11 cellular contexts compared by ENCODE assay signal in genomic region chr14:50791201-50791600, GRCh38. TPM values are rescaled to one million over a fixed set of nuclear protein-coding genes. Genes with fewer than 3 reads are reported as not detected.
DNase-seq lines count a peak whose midpoint lies in the region; ATAC-seq and TF ChIP-seq lines count a peak whose summit lies in the region.
"Had no signal": no experiment of that assay in that cellular context is flagged by ENCODE, and none has a peak within 500 bp of the region (broad histone marks: within the 10 kb centered on the region; RNA-seq: fewer than 3 reads in every experiment).

No MANE protein-coding gene starts in this region.

- no peak for ATAC-seq in CD4-positive, CD25-positive, alpha-beta regulatory T cell (ENCODE audit: low read depth in 2 of 2)
- ATAC-seq in GM18511 (IDR thresholded peaks at IDR 0.05; ENCODE audit: unreplicated experiment) (peak; percentile 34), HG02759 (IDR thresholded peaks at IDR 0.05; ENCODE audit: unreplicated experiment) (peak; percentile 32)
- no peak for ATAC-seq in activated CD8-positive, alpha-beta T cell treated with anti-CD3 and anti-CD28 coated beads, Interleukin-2, amount 10 ng/mL, durations not matched to agents 7 days and 5 days

- no peaks in the 10 kb centered on the region for H3K9me2 ChIP-seq in PC-9 (ENCODE audit: insufficient read depth)

- H3K4me1 Mint-ChIP-seq in CD4-positive, CD25-positive, alpha-beta regulatory T cell, result peaks cover 17 to 75% (median 60%) of the 10 kb centered on the region in 4 donors
- peaks cover 74% of the 10 kb centered on the region for H3K4me1 Mint-ChIP-seq in activated CD8-positive, alpha-beta T cell treated with anti-CD3 and anti-CD28 coated beads, Interleukin-2, amount 10 ng/mL, durations not matched to agents 7 days and 5 days (ENCODE audit: low read depth)
- peaks cover 65% of the 10 kb centered on the region for H3K4me1 Mint-ChIP-seq in activated naive CD4-positive, alpha-beta T cell treated with anti-CD3 and anti-CD28 coated beads, Interleukin-2, amount 10 ng/mL, durations not matched to agents 7 days and 5 days

- peak overlapping the region; percentile 71 to 85 (median 81) for H3K27ac Mint-ChIP-seq in CD4-positive, CD25-positive, alpha-beta regulatory T cell
- peak overlapping the region; percentile 93 for H3K27ac Mint-ChIP-seq in activated CD8-positive, alpha-beta T cell treated with anti-CD3 and anti-CD28 coated beads, Interleukin-2, amount 10 ng/mL, durations not matched to agents 7 days and 5 days
- H3K27ac Mint-ChIP-seq in activated naive CD4-positive, alpha-beta T cell treated with anti-CD3 and anti-CD28 coated beads, Interleukin-2, amount 10 ng/mL, durations not matched to agents 7 days and 5 days, result no peak overlapping the region

- peaks cover 25% of the 10 kb centered on the region for H3K4me1 ChIP-seq in CD4-positive, CD25-positive, alpha-beta regulatory T cell (ENCODE audit: control insufficient read depth, insufficient read depth, low read length, poor library complexity, severe bottlenecking)
- no peaks in the 10 kb centered on the region for H3K4me1 ChIP-seq in PC-9 (replicated peaks; ENCODE audit: insufficient read depth)

- CTCF ChIA-PET in activated CD8-positive, alpha-beta T cell treated with anti-CD3 and anti-CD28 coated beads, Interleukin-2, amount 10 ng/mL, durations not matched to agents 7 days and 5 days (lab: Charles Lee), result interaction anchor here (0.7 to 15.7 kb wide), 8 partner anchors 13 to 70 kb away, joined by 3 to 158 read pairs (median 4); no protein-coding TSS in a partner anchor
- CTCF ChIA-PET in PC-9 (lab: Charles Lee), result no interaction called here
- CTCF ChIA-PET in activated naive CD4-positive, alpha-beta T cell treated with anti-CD3 and anti-CD28 coated beads, Interleukin-2, amount 10 ng/mL, durations not matched to agents 7 days and 5 days (lab: Charles Lee), result interaction anchor here (0.6 to 8.3 kb wide), 5 partner anchors 13 to 1202 kb away, joined by 3 to 50 read pairs (median 3); no protein-coding TSS in a partner anchor

- no peaks in the 10 kb centered on the region for H3K9me3 Mint-ChIP-seq in CD4-positive, CD25-positive, alpha-beta regulatory T cell
- no peaks in the 10 kb centered on the region for H3K9me3 Mint-ChIP-seq in activated CD8-positive, alpha-beta T cell treated with anti-CD3 and anti-CD28 coated beads, Interleukin-2, amount 10 ng/mL, durations not matched to agents 7 days and 5 days (ENCODE audit: insufficient read depth)
- H3K9me3 Mint-ChIP-seq in activated naive CD4-positive, alpha-beta T cell treated with anti-CD3 and anti-CD28 coated beads, Interleukin-2, amount 10 ng/mL, durations not matched to agents 7 days and 5 days, result no peaks in the 10 kb centered on the region

- H3K36me3 ChIP-seq in CD4-positive, CD25-positive, alpha-beta regulatory T cell (ENCODE audit: control insufficient read depth, insufficient read depth, low read length), result peaks cover 14% of the 10 kb centered on the region
- no peaks in the 10 kb centered on the region for H3K36me3 ChIP-seq in PC-9 (ENCODE audit: low read depth)

- no peak overlapping the region for H3K27ac ChIP-seq in CD4-positive, CD25-positive, alpha-beta regulatory T cell (ENCODE audit: insufficient read depth, low read length, poor library complexity, severe bottlenecking)
- H3K27ac ChIP-seq in PC-9, result no peak overlapping the region

- POLR2A ChIA-PET in activated CD8-positive, alpha-beta T cell treated with anti-CD3 and anti-CD28 coated beads, Interleukin-2, amount 10 ng/mL, durations not matched to agents 7 days and 5 days (lab: Charles Lee), result interaction anchor here (0.7 to 2.0 kb wide), 4 partner anchors 21 to 164 kb away, joined by 4 to 14 read pairs (median 6); partner anchors contain the start of gene NIN
- POLR2A ChIA-PET in PC-9 (lab: Charles Lee; ENCODE audit: unreplicated experiment), result no interaction called here

- no peaks in the 10 kb centered on the region for H3K79me2 ChIP-seq in PC-9 (ENCODE audit: low read depth)

- TF ChIP-seq CTCF in PC-9 (conservative IDR thresholded peaks at IDR 0.05), result no peak

- no peak overlapping the region for H2AFZ ChIP-seq in PC-9

- no peaks in the 10 kb centered on the region for H3K27me3 ChIP-seq in CD4-positive, CD25-positive, alpha-beta regulatory T cell (ENCODE audit: control insufficient read depth, insufficient read depth, low read length)
- H3K27me3 ChIP-seq in PC-9 (ENCODE audit: insufficient read depth, low read depth), result no peaks in the 10 kb centered on the region

- no peak for DNase-seq in CD4-positive, CD25-positive, alpha-beta regulatory T cell
- no peak for DNase-seq in activated CD8-positive, alpha-beta T cell treated with anti-CD3 and anti-CD28 coated beads, Interleukin-2, amount 10 ng/mL, durations not matched to agents 7 days and 5 days
- no peak for DNase-seq in ureter (ENCODE audit: low spot score)
- no peak for DNase-seq in NCI-H187 treated with DMSO at 0.1 percent for 48 hours (lab: John Stamatoyannopoulos, UW)
- no peak for DNase-seq in PC-9
- no peak for DNase-seq in activated naive CD4-positive, alpha-beta T cell treated with anti-CD3 and anti-CD28 coated beads, Interleukin-2, amount 10 ng/mL, durations not matched to agents 7 days and 5 days
- DNase-seq: COR-L47, NCI-H2029 treated with DMSO at 0.1 percent for 48 hours, retina had no signal

- intact Hi-C loops in PC-9 (cut with micrococcal nuclease; ENCODE audit: unreplicated experiment), result no loop called here

- H3K9me3 ChIP-seq in CD4-positive, CD25-positive, alpha-beta regulatory T cell (ENCODE audit: control insufficient read depth in 2 of 2, low read length in 2 of 2), result no peaks in the 10 kb centered on the region
- H3K9me3 ChIP-seq in PC-9 (ENCODE audit: insufficient read depth, low read depth), result no peaks in the 10 kb centered on the region

- no peak overlapping the region for H3K4me3 ChIP-seq in CD4-positive, CD25-positive, alpha-beta regulatory T cell (ENCODE audit: low read depth, low read length)
- H3K4me3 ChIP-seq in PC-9, result no peak overlapping the region

- H3F3A ChIP-seq in PC-9 (ENCODE audit: insufficient read depth, low read depth), result no peaks in the 10 kb centered on the region

- BruUV-seq in PC-9 (replicated peaks; lab: Mats Ljungman, UMichigan), result no TSS peak

- H3K36me3 Mint-ChIP-seq in CD4-positive, CD25-positive, alpha-beta regulatory T cell, result peaks cover 24% of the 10 kb centered on the region
- peaks cover 62% of the 10 kb centered on the region for H3K36me3 Mint-ChIP-seq in activated CD8-positive, alpha-beta T cell treated with anti-CD3 and anti-CD28 coated beads, Interleukin-2, amount 10 ng/mL, durations not matched to agents 7 days and 5 days (ENCODE audit: low read depth)
- H3K36me3 Mint-ChIP-seq in activated naive CD4-positive, alpha-beta T cell treated with anti-CD3 and anti-CD28 coated beads, Interleukin-2, amount 10 ng/mL, durations not matched to agents 7 days and 5 days, result peaks cover 50% of the 10 kb centered on the region

- peaks cover 4% of the 10 kb centered on the region for H3K27me3 Mint-ChIP-seq in CD4-positive, CD25-positive, alpha-beta regulatory T cell
- no peaks in the 10 kb centered on the region for H3K27me3 Mint-ChIP-seq in activated CD8-positive, alpha-beta T cell treated with anti-CD3 and anti-CD28 coated beads, Interleukin-2, amount 10 ng/mL, durations not matched to agents 7 days and 5 days (ENCODE audit: low read depth)
- H3K27me3 Mint-ChIP-seq in activated naive CD4-positive, alpha-beta T cell treated with anti-CD3 and anti-CD28 coated beads, Interleukin-2, amount 10 ng/mL, durations not matched to agents 7 days and 5 days, result no peaks in the 10 kb centered on the region

- H3K4me3 Mint-ChIP-seq in CD4-positive, CD25-positive, alpha-beta regulatory T cell, result no peak overlapping the region
- H3K4me3 Mint-ChIP-seq in activated CD8-positive, alpha-beta T cell treated with anti-CD3 and anti-CD28 coated beads, Interleukin-2, amount 10 ng/mL, durations not matched to agents 7 days and 5 days, result no peak overlapping the region
- H3K4me3 Mint-ChIP-seq in activated naive CD4-positive, alpha-beta T cell treated with anti-CD3 and anti-CD28 coated beads, Interleukin-2, amount 10 ng/mL, durations not matched to agents 7 days and 5 days, result no peak overlapping the region

- no peaks in the 10 kb centered on the region for H4K20me1 ChIP-seq in PC-9 (ENCODE audit: insufficient read depth)

- H3K4me2 ChIP-seq in PC-9, result no peak overlapping the region

RNA-seq across cellular contexts. Expression of gene NIN, which starts 39.8 kb away (rescaled TPM):
- total RNA-seq in CD4-positive, CD25-positive, alpha-beta regulatory T cell, result 78.2 TPM
- 10 to 100 TPM; 17.6 to 25.4 (median 21.4) TPM for polyA plus RNA-seq in CD4-positive, CD25-positive, alpha-beta regulatory T cell
- 100 to 1,000 TPM; 104 TPM for total RNA-seq in activated CD8-positive, alpha-beta T cell treated with anti-CD3 and anti-CD28 coated beads, Interleukin-2, amount 10 ng/mL, durations not matched to agents 7 days and 5 days
- total RNA-seq in ureter (39.5 TPM), PC-9 (2021) (34.3 and 36.5 TPM in 2 replicates)

Comparison
In these comparisons a context has a peak if more than half of its experiments do, and no peak if none do; other contexts are left out.
1. ATAC-seq: peak in GM18511 (single experiment) and HG02759 (single experiment); none in CD4-positive, CD25-positive, alpha-beta regulatory T cell (0 of 2) and activated CD8-positive, alpha-beta T cell treated with anti-CD3 and anti-CD28 coated beads, Interleukin-2, amount 10 ng/mL, durations not matched to agents 7 days and 5 days (single experiment).